1 cellular context compared by ENCODE assay signal in the genomic region with DNA sequence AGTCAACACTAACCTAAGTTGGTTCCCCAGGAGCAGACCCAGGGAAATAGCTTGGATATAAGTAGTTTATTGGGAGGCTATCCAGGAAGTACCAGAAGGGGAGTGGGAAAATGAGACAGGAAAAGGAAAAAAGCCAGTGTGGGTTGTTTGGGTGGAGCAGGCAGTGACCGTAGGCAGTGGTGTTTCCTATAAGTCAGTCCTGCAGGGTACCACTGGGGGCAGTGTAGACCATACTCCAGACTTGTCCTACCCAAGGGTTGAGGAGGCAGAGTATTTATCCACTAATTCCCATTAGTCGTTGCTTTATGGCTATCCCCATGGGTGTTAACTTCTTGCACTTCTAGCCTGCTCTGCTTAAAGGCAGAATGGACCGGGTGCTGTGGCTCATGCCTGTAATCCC.
TF ChIP-seq lines count a peak whose summit lies in the region.

No MANE protein-coding gene starts in this region.

TF ChIP-seq in liver, 16 proteins besides CTCF, POLR2A, EP300 and RAD21 (continued from another document):
- TF ChIP-seq, protein P1, sequence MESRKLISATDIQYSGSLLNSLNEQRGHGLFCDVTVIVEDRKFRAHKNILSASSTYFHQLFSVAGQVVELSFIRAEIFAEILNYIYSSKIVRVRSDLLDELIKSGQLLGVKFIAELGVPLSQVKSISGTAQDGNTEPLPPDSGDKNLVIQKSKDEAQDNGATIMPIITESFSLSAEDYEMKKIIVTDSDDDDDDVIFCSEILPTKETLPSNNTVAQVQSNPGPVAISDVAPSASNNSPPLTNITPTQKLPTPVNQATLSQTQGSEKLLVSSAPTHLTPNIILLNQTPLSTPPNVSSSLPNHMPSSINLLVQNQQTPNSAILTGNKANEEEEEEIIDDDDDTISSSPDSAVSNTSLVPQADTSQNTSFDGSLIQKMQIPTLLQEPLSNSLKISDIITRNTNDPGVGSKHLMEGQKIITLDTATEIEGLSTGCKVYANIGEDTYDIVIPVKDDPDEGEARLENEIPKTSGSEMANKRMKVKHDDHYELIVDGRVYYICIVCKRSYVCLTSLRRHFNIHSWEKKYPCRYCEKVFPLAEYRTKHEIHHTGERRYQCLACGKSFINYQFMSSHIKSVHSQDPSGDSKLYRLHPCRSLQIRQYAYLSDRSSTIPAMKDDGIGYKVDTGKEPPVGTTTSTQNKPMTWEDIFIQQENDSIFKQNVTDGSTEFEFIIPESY (IDR thresholded peaks at IDR 0.05): no peak
